Comparison of ENCODE assay signal across 16 cellular contexts in genomic region chr11:86212212-86212611, GRCh38. TPM values are rescaled to one million over a fixed set of nuclear protein-coding genes. Genes with fewer than 3 reads are reported as not detected.
A peak's percentile ranks its signal among the peaks of the same experiment; 100 is the strongest.
DNase-seq lines count a peak whose midpoint lies in the region; ATAC-seq and TF ChIP-seq lines count a peak whose summit lies in the region.
"Had no signal": no experiment of that assay in that cellular context is flagged by ENCODE, and none has a peak within 500 bp of the region (broad histone marks: within the 10 kb centered on the region; RNA-seq: fewer than 3 reads in every experiment).

No MANE protein-coding gene starts in this region.

- WGBS in IMR-90 (ENCODE audit: extremely low coverage in 2 of 2, insufficient read length in 1 of 2), 2 experiments: no CpG with 5 or more reads among the region's 1 CpG

- DNase-seq in natural killer cell treated with Interleukin-12 subunit alpha and Interleukin-12 subunit beta and Interleukin-15 and Interleukin-18, amount 100 ng/mL, for 72 hours (ENCODE audit: low spot score): no peak
- DNase-seq in natural killer cell (no peak), IMR-90 (peak; percentile 21), globus pallidus (ENCODE audit: low spot score) (no peak), kidney glomerular epithelial cell (lab: John Stamatoyannopoulos, UW) (no peak), NAMALWA (ENCODE audit: low spot score) (no peak)
- no peak for DNase-seq in activated T-helper 2 cell treated with anti-CD3 and anti-CD28 coated beads, Interferon-gamma antibody, Interleukin-2, Interleukin-4, amounts not matched to agents 10 μg/mL and 5 μg/mL and 100 μg/mL, durations not matched to agents 14 hours and 24 hours and 36 hours (ENCODE audit: low spot score)
- DNase-seq: AML-193, GOT3, MG63, NCI-H1092, NCI-H2029 treated with DMSO at 0.1 percent for 48 hours, NCI-H2171, SW 1271 had no signal

- H3K79me1 ChIP-seq in IMR-90 (ENCODE audit: low read depth in 1 of 2, low read length in 2 of 2): no peaks in the 10 kb centered on the region

- no peak overlapping the region for H3K4me3 ChIP-seq in IMR-90 (ENCODE audit: insufficient read depth, low read depth, low read length)
- H3K4me3 ChIP-seq: MG63 had no signal

- POLR2A ChIA-PET in IMR-90 (lab: Charles Lee; ENCODE audit: unreplicated experiment): no interaction called here

- H4K20me1 ChIP-seq in IMR-90 (ENCODE audit: insufficient read depth, low read length): no peaks in the 10 kb centered on the region

- TF ChIP-seq CTCF in natural killer cell (IDR thresholded peaks at IDR 0.05): no peak
- no peak for TF ChIP-seq CTCF in IMR-90 (conservative IDR thresholded peaks at IDR 0.05; ENCODE audit: low read depth, low read length)

- 0 out of 2 replicates have a peak overlapping the region, but pooled peaks have one; percentile 55 for H3K23ac ChIP-seq in IMR-90 (ENCODE audit: low read depth, low read length)

- no peaks in the 10 kb centered on the region for H3K4me1 ChIP-seq in IMR-90 (ENCODE audit: control insufficient read depth, insufficient read depth, low read length)

- H2AK9ac ChIP-seq in IMR-90 (replicated peaks; ENCODE audit: low read depth, low read length, poor library complexity): no peak overlapping the region

- no peak overlapping the region for H3K4ac ChIP-seq in IMR-90 (ENCODE audit: low read depth, low read length)

- no peak overlapping the region for H3K9ac ChIP-seq in IMR-90 (ENCODE audit: low read depth, low read length)

- H3K9me3 ChIP-seq in IMR-90 (ENCODE audit: control insufficient read depth, insufficient read depth, low read length): no peaks in the 10 kb centered on the region
- H3K9me3 ChIP-seq: MG63 had no signal

- H2AK5ac ChIP-seq in IMR-90 (ENCODE audit: low read depth, low read length): no peak overlapping the region

- peak overlapping the region; percentile 16 for H3K4me3 Mint-ChIP-seq in natural killer cell treated with Interleukin-12 subunit alpha and Interleukin-12 subunit beta and Interleukin-15 and Interleukin-18, amount 100 ng/mL, for 72 hours
- H3K4me3 Mint-ChIP-seq in natural killer cell: no peak overlapping the region
- no peak overlapping the region for H3K4me3 Mint-ChIP-seq in activated T-helper 2 cell treated with anti-CD3 and anti-CD28 coated beads, Interferon-gamma antibody, Interleukin-2, Interleukin-4, amounts not matched to agents 10 μg/mL and 5 μg/mL and 100 μg/mL, durations not matched to agents 14 hours and 24 hours and 36 hours (ENCODE audit: low read depth)
- H3K4me3 Mint-ChIP-seq: CD14-positive monocyte had no signal

- intact Hi-C loops in natural killer cell (cut with micrococcal nuclease) (no loop called here), IMR-90 (cut with micrococcal nuclease) (no loop called here)
- intact Hi-C loops in activated T-helper 2 cell treated with anti-CD3 and anti-CD28 coated beads, Interferon-gamma antibody, Interleukin-2, Interleukin-4, amounts not matched to agents 10 μg/mL and 5 μg/mL and 100 μg/mL, durations not matched to agents 14 hours and 24 hours and 36 hours (cut with micrococcal nuclease): loop anchor here (10.0 kb wide), 1 partner anchor 233 kb away; no protein-coding TSS in a partner anchor

- H3K4me1 Mint-ChIP-seq in natural killer cell treated with Interleukin-12 subunit alpha and Interleukin-12 subunit beta and Interleukin-15 and Interleukin-18, amount 100 ng/mL, for 72 hours (ENCODE audit: low read depth in 2 of 2): peaks cover 45 to 46% of the 10 kb centered on the region in 2 donors
- H3K4me1 Mint-ChIP-seq in natural killer cell: no peaks in the 10 kb centered on the region
- peaks cover 63% of the 10 kb centered on the region for H3K4me1 Mint-ChIP-seq in activated T-helper 2 cell treated with anti-CD3 and anti-CD28 coated beads, Interferon-gamma antibody, Interleukin-2, Interleukin-4, amounts not matched to agents 10 μg/mL and 5 μg/mL and 100 μg/mL, durations not matched to agents 14 hours and 24 hours and 36 hours (ENCODE audit: low read depth)

- H3K27ac Mint-ChIP-seq in natural killer cell treated with Interleukin-12 subunit alpha and Interleukin-12 subunit beta and Interleukin-15 and Interleukin-18, amount 100 ng/mL, for 72 hours: peak overlapping the region; percentile 85 to 95
- no peak overlapping the region for H3K27ac Mint-ChIP-seq in natural killer cell
- peak overlapping the region; percentile 46 for H3K27ac Mint-ChIP-seq in activated T-helper 2 cell treated with anti-CD3 and anti-CD28 coated beads, Interferon-gamma antibody, Interleukin-2, Interleukin-4, amounts not matched to agents 10 μg/mL and 5 μg/mL and 100 μg/mL, durations not matched to agents 14 hours and 24 hours and 36 hours

- no peak overlapping the region for H3K56ac ChIP-seq in IMR-90 (ENCODE audit: extremely low read depth, insufficient read depth, low read length)

- H3K27me3 Mint-ChIP-seq in natural killer cell treated with Interleukin-12 subunit alpha and Interleukin-12 subunit beta and Interleukin-15 and Interleukin-18, amount 100 ng/mL, for 72 hours: no peaks in the 10 kb centered on the region
- no peaks in the 10 kb centered on the region for H3K27me3 Mint-ChIP-seq in natural killer cell (ENCODE audit: low read depth in 2 of 2)
- H3K27me3 Mint-ChIP-seq in activated T-helper 2 cell treated with anti-CD3 and anti-CD28 coated beads, Interferon-gamma antibody, Interleukin-2, Interleukin-4, amounts not matched to agents 10 μg/mL and 5 μg/mL and 100 μg/mL, durations not matched to agents 14 hours and 24 hours and 36 hours (ENCODE audit: low read depth): no peaks in the 10 kb centered on the region

- BruUV-seq in IMR-90 (replicated peaks; lab: Mats Ljungman, UMichigan): no TSS peak

- H4K8ac ChIP-seq in IMR-90 (ENCODE audit: low read depth in 2 of 2, low read length in 2 of 2): no peak overlapping the region

- H3K27me3 ChIP-seq in IMR-90 (ENCODE audit: control insufficient read depth, insufficient read depth, low read length): no peaks in the 10 kb centered on the region
- H3K27me3 ChIP-seq: MG63 had no signal

- H3K18ac ChIP-seq in IMR-90 (ENCODE audit: low read depth, low read length): no peak overlapping the region

- H2BK5ac ChIP-seq in IMR-90 (ENCODE audit: low read depth, low read length, poor library complexity, severe bottlenecking): no peak overlapping the region

- H2BK120ac ChIP-seq in IMR-90 (ENCODE audit: low read depth, low read length): no peak overlapping the region

- CTCF ChIA-PET in IMR-90 (lab: Yijun Ruan, JAX): interaction anchor here (1.0 kb wide), 1 partner anchor 266 kb away, joined by 4 read pairs; no protein-coding TSS in a partner anchor

- no peak overlapping the region for H2BK20ac ChIP-seq in IMR-90 (ENCODE audit: low read depth, low read length)

- H3K9me3 Mint-ChIP-seq in natural killer cell treated with Interleukin-12 subunit alpha and Interleukin-12 subunit beta and Interleukin-15 and Interleukin-18, amount 100 ng/mL, for 72 hours: peaks cover 6% of the 10 kb centered on the region
- no peaks in the 10 kb centered on the region for H3K9me3 Mint-ChIP-seq in natural killer cell
- H3K9me3 Mint-ChIP-seq in activated T-helper 2 cell treated with anti-CD3 and anti-CD28 coated beads, Interferon-gamma antibody, Interleukin-2, Interleukin-4, amounts not matched to agents 10 μg/mL and 5 μg/mL and 100 μg/mL, durations not matched to agents 14 hours and 24 hours and 36 hours: peaks cover 12% of the 10 kb centered on the region
- H3K9me3 Mint-ChIP-seq: CD14-positive monocyte had no signal

- no peaks in the 10 kb centered on the region for H3K9me1 ChIP-seq in IMR-90 (ENCODE audit: insufficient read depth, low read length)

- TF ChIP-seq RAD21 in IMR-90 (IDR thresholded peaks at IDR 0.05; ENCODE audit: low read length): no peak

- no peak overlapping the region for H4K5ac ChIP-seq in IMR-90 (ENCODE audit: low read depth, low read length)

- no peak overlapping the region for H4K91ac ChIP-seq in IMR-90 (ENCODE audit: insufficient read depth, low read depth, low read length)

- no peak overlapping the region for H2AFZ ChIP-seq in IMR-90 (replicated peaks; ENCODE audit: low read length, poor library complexity)

- dilution Hi-C loops in IMR-90 (cut with HindIII; ENCODE audit: low sequenced_read_pairs, unreplicated experiment): no loop called here

- no peak overlapping the region for H2BK15ac ChIP-seq in IMR-90 (ENCODE audit: low read depth, low read length)

- no peak for ATAC-seq in natural killer cell treated with Interleukin-12 subunit alpha and Interleukin-12 subunit beta and Interleukin-15 and Interleukin-18, amount 100 ng/mL, for 72 hours
- ATAC-seq in natural killer cell (no peak), IMR-90 (ENCODE audit: low read depth) (no peak)
- ATAC-seq: HCT116 had no signal

- no peak overlapping the region for H3K14ac ChIP-seq in IMR-90 (replicated peaks; ENCODE audit: low read depth, low read length)

- H3K36me3 ChIP-seq in IMR-90 (ENCODE audit: control insufficient read depth, insufficient read depth, low read length): no peaks in the 10 kb centered on the region
- H3K36me3 ChIP-seq: MG63 had no signal

- H3K27ac ChIP-seq in IMR-90 (ENCODE audit: insufficient read depth, low read length): no peak overlapping the region

- no peak overlapping the region for H3K4me2 ChIP-seq in IMR-90 (ENCODE audit: low read depth, low read length)

- in situ Hi-C loops in IMR-90 (cut with MboI; ENCODE audit: low sequenced_read_pairs): loop anchor here (25.0 kb wide), 1 partner anchor 175 kb away; no protein-coding TSS in a partner anchor

- no peak for TF ChIP-seq POLR2A in IMR-90 (IDR thresholded peaks at IDR 0.05; ENCODE audit: low read depth, low read length)

- no peaks in the 10 kb centered on the region for H3K36me3 Mint-ChIP-seq in natural killer cell treated with Interleukin-12 subunit alpha and Interleukin-12 subunit beta and Interleukin-15 and Interleukin-18, amount 100 ng/mL, for 72 hours
- no peaks in the 10 kb centered on the region for H3K36me3 Mint-ChIP-seq in natural killer cell
- H3K36me3 Mint-ChIP-seq in activated T-helper 2 cell treated with anti-CD3 and anti-CD28 coated beads, Interferon-gamma antibody, Interleukin-2, Interleukin-4, amounts not matched to agents 10 μg/mL and 5 μg/mL and 100 μg/mL, durations not matched to agents 14 hours and 24 hours and 36 hours (ENCODE audit: low read depth): peaks cover 16% of the 10 kb centered on the region
- H3K36me3 Mint-ChIP-seq: CD14-positive monocyte had no signal

TF ChIP-seq in IMR-90, 13 proteins besides CTCF, POLR2A, EP300 and RAD21 (continues in another document):
- TF ChIP-seq RCOR1 (IDR thresholded peaks at IDR 0.05; ENCODE audit: insufficient replicate concordance, low read length) (no peak), FOS (IDR thresholded peaks at IDR 0.05; ENCODE audit: low read depth, low read length) (no peak)

RNA-seq across cellular contexts. Expression of gene EED, which starts 32.3 kb away (rescaled TPM):
- total RNA-seq in natural killer cell treated with Interleukin-12 subunit alpha and Interleukin-12 subunit beta and Interleukin-15 and Interleukin-18, amount 100 ng/mL, for 72 hours: 100 to 1,000 TPM in 1 of 2 donors, 10 to 100 TPM in 1; 89.3 to 143 TPM
- total RNA-seq in natural killer cell (10 to 100 TPM; 26.0 to 36.9 (median 34.0) TPM), IMR-90 (2012; rRNA removed) (11.1 and 20.3 TPM in 2 replicates)
- 9.5 and 11.5 TPM in 2 replicates for polyA plus RNA-seq in IMR-90 (2012; rRNA removed)
- 2.1 and 3.7 TPM in 2 replicates for polyA plus RNA-seq in IMR-90 (2012; cell fraction: cytosol; rRNA removed)
- polyA plus RNA-seq in IMR-90 (2012; cell fraction: nucleus; rRNA removed; ENCODE audit: low replicate concordance): 3.2 and 23.1 TPM in 2 replicates
- total RNA-seq in activated T-helper 2 cell treated with anti-CD3 and anti-CD28 coated beads, Interferon-gamma antibody, Interleukin-2, Interleukin-4, amounts not matched to agents 10 μg/mL and 5 μg/mL and 100 μg/mL, durations not matched to agents 14 hours and 24 hours and 36 hours: 174 and 182 TPM in 2 replicates

Comparison
In these comparisons a context has a peak if more than half of its experiments do, and no peak if none do; other contexts are left out.
1. H3K27ac Mint-ChIP-seq: peak in natural killer cell treated with Interleukin-12 subunit alpha and Interleukin-12 subunit beta and Interleukin-15 and Interleukin-18, amount 100 ng/mL, for 72 hours (2 of 2) and activated T-helper 2 cell treated with anti-CD3 and anti-CD28 coated beads, Interferon-gamma antibody, Interleukin-2, Interleukin-4, amounts not matched to agents 10 μg/mL and 5 μg/mL and 100 μg/mL, durations not matched to agents 14 hours and 24 hours and 36 hours (single experiment); none in natural killer cell (0 of 2).